Comparison of ENCODE assay signal across 8 cellular contexts in the genomic region with DNA sequence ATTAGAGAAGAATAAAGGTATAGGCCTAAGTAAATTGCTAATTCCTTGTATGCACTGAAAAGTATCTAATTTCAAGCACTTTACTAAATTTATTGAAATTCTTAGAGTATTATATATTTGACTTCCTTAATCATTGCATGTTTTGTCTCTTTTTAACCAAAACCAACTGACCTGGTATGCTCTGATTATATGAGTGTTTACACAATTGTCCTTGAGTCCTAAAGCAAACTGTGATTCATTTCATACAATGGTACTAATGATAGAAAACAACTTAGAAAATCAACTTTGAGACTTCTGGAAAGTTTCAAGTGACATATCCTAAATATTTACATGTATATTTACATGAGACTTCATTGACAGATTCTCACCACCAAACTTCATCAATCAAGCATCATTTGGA.
"Had no signal": no experiment of that assay in that cellular context is flagged by ENCODE, and none has a peak within 500 bp of the region (broad histone marks: within the 10 kb centered on the region; RNA-seq: fewer than 3 reads in every experiment).

No MANE protein-coding gene starts in this region.

- H3K4me3 ChIP-seq: K562 had no signal

- DNase-seq: IMR-90, KBM-7, KG1 had no signal

- H3K4me2 ChIP-seq: KMS-11 had no signal

- H3K27ac ChIP-seq: HL-60, KMS-11 had no signal

- FAIRE-seq: HepG2, HTR-8/SVneo, K562 had no signal

- ATAC-seq: HepG2, K562 had no signal

- H3K9ac ChIP-seq: KMS-11 had no signal
